In genomic region chr15:70098461-70099166, GRCh38 we compare ENCODE assay signal across 7 cellular contexts. TPM values are rescaled to one million over a fixed set of nuclear protein-coding genes. Genes with fewer than 3 reads are reported as not detected.
A peak's percentile ranks its signal among the peaks of the same experiment; 100 is the strongest.
DNase-seq lines count a peak whose midpoint lies in the region; ATAC-seq, FAIRE-seq and TF ChIP-seq lines count a peak whose summit lies in the region.

No MANE protein-coding gene starts in this region.

- no peaks in the 10 kb centered on the region for H3K9me3 ChIP-seq in cardiac muscle cell (ENCODE audit: low read depth)
- no peaks in the 10 kb centered on the region for H3K9me3 ChIP-seq in parathyroid adenoma (ENCODE audit: control insufficient read depth, low read length)

- H3K36me3 ChIP-seq in cardiac muscle cell (no peaks in the 10 kb centered on the region), parathyroid adenoma (ENCODE audit: control insufficient read depth, insufficient read depth, low read length) (no peaks in the 10 kb centered on the region)

- ATAC-seq in GM21529 (IDR thresholded peaks at IDR 0.05; ENCODE audit: unreplicated experiment) = peak; percentile 2

- peak overlapping the region; percentile 67 for H2AFZ ChIP-seq in parathyroid adenoma

- DNase-seq in NCI-H748 (lab: John Stamatoyannopoulos, UW; ENCODE audit: unreplicated experiment) = peak; percentile 72
- DNase-seq in activated naive CD4-positive, alpha-beta T cell treated with anti-CD3 and anti-CD28 coated beads, Interleukin-2, amount 50 U/mL, for 16 hours = peak; percentile 32
- peak; percentile 45 to 65 for DNase-seq in cardiac muscle cell (ENCODE audit: low read depth in 1 of 2, low spot score in 1 of 2)
- DNase-seq in GM19239 (ENCODE audit: insufficient read length, low spot score) = no peak
- no peak for DNase-seq in dedifferentiated amniotic fluid mesenchymal stem cell (ENCODE audit: extremely low spot score)

- H3K9ac ChIP-seq in parathyroid adenoma = no peak overlapping the region

- peak overlapping the region; percentile 88 for H3K27ac ChIP-seq in cardiac muscle cell
- H3K27ac ChIP-seq in parathyroid adenoma = peak overlapping the region; percentile 77

- no peaks in the 10 kb centered on the region for H3K79me2 ChIP-seq in parathyroid adenoma

- peak overlapping the region; percentile 42 for H3K4me3 ChIP-seq in cardiac muscle cell
- peak overlapping the region; percentile 91 for H3K4me3 ChIP-seq in parathyroid adenoma (ENCODE audit: low read depth, low read length)

- peaks cover 6% of the 10 kb centered on the region for H3K27me3 ChIP-seq in cardiac muscle cell
- no peaks in the 10 kb centered on the region for H3K27me3 ChIP-seq in parathyroid adenoma (ENCODE audit: control insufficient read depth, insufficient read depth, low read length)

- no peak for FAIRE-seq in GM19239 (lab: Jason Lieb, UNC)

- peak overlapping the region; percentile 83 for H3K4me2 ChIP-seq in parathyroid adenoma (ENCODE audit: low read length)

- TF ChIP-seq CTCF in cardiac muscle cell (IDR thresholded peaks at IDR 0.05; ENCODE audit: low read depth, low read length) = no peak
- TF ChIP-seq CTCF in parathyroid adenoma (IDR thresholded peaks at IDR 0.05) = no peak

- H3K4me1 ChIP-seq in cardiac muscle cell (ENCODE audit: low read depth) (peaks cover 26% of the 10 kb centered on the region), parathyroid adenoma (peaks cover 7% of the 10 kb centered on the region)

RNA-seq across cellular contexts. Expression of gene TLE3, which starts 0.9 kb away (rescaled TPM):
- total RNA-seq in cardiac muscle cell = 28.3 and 38.2 TPM in 2 replicates
- 11.0 and 20.5 TPM in 2 replicates for polyA plus RNA-seq in cardiac muscle cell

Comparison
In these comparisons a context has a peak if more than half of its experiments do, and no peak if none do; other contexts are left out.
1. DNase-seq: peak in NCI-H748 (single experiment), activated naive CD4-positive, alpha-beta T cell treated with anti-CD3 and anti-CD28 coated beads, Interleukin-2, amount 50 U/mL, for 16 hours (single experiment) and cardiac muscle cell (2 of 2); none in GM19239 (single experiment) and dedifferentiated amniotic fluid mesenchymal stem cell (single experiment).